15 cellular contexts compared by ENCODE assay signal in genomic region chr6:52253494-52253893, GRCh38. TPM values are rescaled to one million over a fixed set of nuclear protein-coding genes. Genes with fewer than 3 reads are reported as not detected.
DNase-seq lines count a peak whose midpoint lies in the region; ATAC-seq and TF ChIP-seq lines count a peak whose summit lies in the region.
"Had no signal": no experiment of that assay in that cellular context is flagged by ENCODE, and none has a peak within 500 bp of the region (broad histone marks: within the 10 kb centered on the region; RNA-seq: fewer than 3 reads in every experiment).

No MANE protein-coding gene starts in this region.

- no peak overlapping the region for H3K27ac ChIP-seq in gastroesophageal sphincter
- H3K27ac ChIP-seq: HL-60 had no signal

- no peaks in the 10 kb centered on the region for H3K9me3 ChIP-seq in gastroesophageal sphincter
- H3K9me3 ChIP-seq: BE2C had no signal

- DNase-seq in activated T-cell treated with anti-CD3 and anti-CD28 coated beads for 24 hours (ENCODE audit: low read depth) (peak; percentile 23), RPMI8226 (peak; percentile 43), epithelial cell of esophagus (ENCODE audit: low read depth) (peak; percentile 12), D341Med (ENCODE audit: low spot score) (no peak), NCI-H1048 (lab: John Stamatoyannopoulos, UW) (no peak)
- no peak for DNase-seq in activated T-cell treated with anti-CD3 and anti-CD28 coated beads, Interleukin-2, amount 50 U/mL, for 1 hour
- DNase-seq in stimulated activated CD4-positive, alpha-beta T cell treated with anti-CD3 and anti-CD28 coated beads, TNF-alpha, amount 100 ng/mL, for 48 hours (ENCODE audit: low read depth in 3 of 3) = peak in 2 of 3 donors; percentile 29 to 37
- DNase-seq: BE2C, Kasumi-1, mesendoderm, small intestine had no signal

- H3K27me3 ChIP-seq in gastroesophageal sphincter = peaks cover 28% of the 10 kb centered on the region

- H3K4me3 ChIP-seq in epithelial cell of esophagus (ENCODE audit: low read length) (no peak overlapping the region), gastroesophageal sphincter (no peak overlapping the region)
- H3K4me3 ChIP-seq: GM23338 had no signal

- H3K4me1 ChIP-seq in gastroesophageal sphincter = no peaks in the 10 kb centered on the region
- H3K4me1 ChIP-seq: BE2C had no signal

- TF ChIP-seq EP300 in gastroesophageal sphincter (IDR thresholded peaks at IDR 0.05) = no peak

- TF ChIP-seq CTCF in epithelial cell of esophagus (IDR thresholded peaks at IDR 0.05; ENCODE audit: insufficient read depth, low read depth, low read length, missing control alignments) (no peak), gastroesophageal sphincter (IDR thresholded peaks at IDR 0.05) (no peak)

- no peak for ATAC-seq in gastroesophageal sphincter
- ATAC-seq: GM23338 had no signal

- whole genome bisulfite sequencing in gastroesophageal sphincter (ENCODE audit: low coverage in 1 of 2), 2 donors = 46 to 51% methylated on average over 8 to 9 of the region's 9 CpGs

- TF ChIP-seq POLR2A in gastroesophageal sphincter (IDR thresholded peaks at IDR 0.05) = no peak

- H3K36me3 ChIP-seq in gastroesophageal sphincter = no peaks in the 10 kb centered on the region
- H3K36me3 ChIP-seq: BE2C had no signal

RNA-seq across cellular contexts. Expression of gene IL17F, which starts 9.2 kb away (rescaled TPM):
- not detected for total RNA-seq in gastroesophageal sphincter
- total RNA-seq: cerebellum, GM23338 had no signal

RNA-seq across cellular contexts. Expression of gene MCM3, which starts 31.0 kb away (rescaled TPM):
- 10 to 100 TPM; 36.1 to 53.3 (median 45.4) TPM for total RNA-seq in gastroesophageal sphincter

Comparison
In these comparisons a context has a peak if more than half of its experiments do, and no peak if none do; other contexts are left out.
1. DNase-seq: peak in activated T-cell treated with anti-CD3 and anti-CD28 coated beads for 24 hours (single experiment), RPMI8226 (single experiment), epithelial cell of esophagus (single experiment) and stimulated activated CD4-positive, alpha-beta T cell treated with anti-CD3 and anti-CD28 coated beads, TNF-alpha, amount 100 ng/mL, for 48 hours (2 of 3); none in activated T-cell treated with anti-CD3 and anti-CD28 coated beads, Interleukin-2, amount 50 U/mL, for 1 hour (single experiment), D341Med (single experiment) and NCI-H1048 (single experiment).